7 cellular contexts compared by ENCODE assay signal in the genomic region with DNA sequence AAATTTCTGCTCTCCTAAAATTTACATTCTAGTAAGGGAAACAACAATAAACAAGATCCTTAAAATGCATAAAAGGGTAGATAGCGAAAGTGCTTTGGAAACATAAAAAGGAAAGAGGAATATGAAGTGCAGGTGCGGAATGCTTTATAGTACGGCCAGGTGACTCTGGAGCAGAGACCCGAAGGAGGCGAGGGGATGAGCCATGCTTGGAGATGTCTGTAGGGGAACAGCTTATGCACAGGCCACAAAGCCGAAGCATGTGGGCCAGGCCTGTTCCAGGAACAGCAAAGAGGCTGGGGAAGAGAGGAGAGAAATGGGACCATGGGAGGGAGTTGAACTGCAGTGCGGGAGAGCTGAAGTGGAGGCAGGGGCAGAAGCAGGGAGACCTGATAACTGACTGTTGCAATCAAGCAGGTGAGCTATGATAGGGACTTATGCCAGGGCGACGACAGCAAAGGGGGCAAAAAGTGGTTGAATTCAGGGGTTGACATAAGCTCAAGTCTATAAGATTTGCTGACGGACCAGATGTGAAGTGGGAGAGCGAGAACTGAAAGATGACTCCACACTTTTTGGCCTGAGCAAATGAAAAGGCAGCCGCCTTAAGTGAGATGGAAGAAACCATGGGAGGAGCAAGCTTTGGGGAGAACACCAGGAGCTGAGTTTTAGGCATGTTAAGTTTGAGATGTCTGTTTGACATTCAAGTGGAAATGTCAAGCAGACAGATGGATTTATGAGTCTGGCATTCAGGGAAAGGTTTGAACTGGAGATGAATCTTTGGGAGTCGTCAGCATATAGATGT.
A peak's percentile ranks its signal among the peaks of the same experiment; 100 is the strongest.
DNase-seq lines count a peak whose midpoint lies in the region; ATAC-seq and TF ChIP-seq lines count a peak whose summit lies in the region.

No MANE protein-coding gene starts in this region.

- DNase-seq in activated CD8-positive, alpha-beta T cell treated with anti-CD3 and anti-CD28 coated beads for 36 hours = no peak
- no peak for DNase-seq in stimulated activated effector memory CD8-positive, alpha-beta T cell treated with anti-CD3 and anti-CD28 coated beads, Interleukin-12 subunit alpha, Interleukin-12 subunit beta, amount 100 ng/mL, for 72 hours (ENCODE audit: low spot score in 2 of 2)
- DNase-seq in HuH-7 (ENCODE audit: low spot score) = no peak

- intact Hi-C loops in activated CD8-positive, alpha-beta T cell treated with anti-CD3 and anti-CD28 coated beads for 36 hours (cut with micrococcal nuclease) = no loop called here

- 77% methylated on average over 13 of the region's 13 CpGs for WGBS in HUES64

- H3K4me1 Mint-ChIP-seq in activated CD8-positive, alpha-beta T cell treated with anti-CD3 and anti-CD28 coated beads for 36 hours (ENCODE audit: low read depth) = peaks cover 29% of the 10 kb centered on the region
- peaks cover 31% of the 10 kb centered on the region for H3K4me1 Mint-ChIP-seq in stimulated activated effector memory CD8-positive, alpha-beta T cell treated with anti-CD3 and anti-CD28 coated beads, Interleukin-12 subunit alpha, Interleukin-12 subunit beta, amount 100 ng/mL, for 72 hours

- CTCF ChIA-PET in activated CD8-positive, alpha-beta T cell treated with anti-CD3 and anti-CD28 coated beads for 36 hours (lab: Charles Lee) = interaction anchor here (0.9 kb wide), 1 partner anchor 57 kb away, joined by 3 read pairs; no protein-coding TSS in a partner anchor

- H3K36me3 Mint-ChIP-seq in activated CD8-positive, alpha-beta T cell treated with anti-CD3 and anti-CD28 coated beads for 36 hours (ENCODE audit: low read depth) = peaks cover 27% of the 10 kb centered on the region
- peaks cover 46% of the 10 kb centered on the region for H3K36me3 Mint-ChIP-seq in stimulated activated effector memory CD8-positive, alpha-beta T cell treated with anti-CD3 and anti-CD28 coated beads, Interleukin-12 subunit alpha, Interleukin-12 subunit beta, amount 100 ng/mL, for 72 hours

- TF ChIP-seq CTCF in activated CD8-positive, alpha-beta T cell treated with anti-CD3 and anti-CD28 coated beads for 36 hours (IDR thresholded peaks at IDR 0.05) = no peak

- no peaks in the 10 kb centered on the region for H3K27me3 ChIP-seq in HUES64 (ENCODE audit: insufficient read depth, low read length)

- H3K4me3 Mint-ChIP-seq in activated CD8-positive, alpha-beta T cell treated with anti-CD3 and anti-CD28 coated beads for 36 hours = peak overlapping the region; percentile 97
- peak overlapping the region; percentile 83 for H3K4me3 Mint-ChIP-seq in stimulated activated effector memory CD8-positive, alpha-beta T cell treated with anti-CD3 and anti-CD28 coated beads, Interleukin-12 subunit alpha, Interleukin-12 subunit beta, amount 100 ng/mL, for 72 hours

- peaks cover 13% of the 10 kb centered on the region for H3K4me1 ChIP-seq in HUES64 (ENCODE audit: insufficient read depth, low read length)

- H3K9me3 Mint-ChIP-seq in activated CD8-positive, alpha-beta T cell treated with anti-CD3 and anti-CD28 coated beads for 36 hours = no peaks in the 10 kb centered on the region
- peaks cover 3% of the 10 kb centered on the region for H3K9me3 Mint-ChIP-seq in stimulated activated effector memory CD8-positive, alpha-beta T cell treated with anti-CD3 and anti-CD28 coated beads, Interleukin-12 subunit alpha, Interleukin-12 subunit beta, amount 100 ng/mL, for 72 hours

- peaks cover 6% of the 10 kb centered on the region for H3K36me3 ChIP-seq in HUES64 (ENCODE audit: insufficient read depth, low read length)

- no peaks in the 10 kb centered on the region for H3K27me3 Mint-ChIP-seq in activated CD8-positive, alpha-beta T cell treated with anti-CD3 and anti-CD28 coated beads for 36 hours

- peak overlapping the region; percentile 67 for H3K9ac ChIP-seq in HUES64 (ENCODE audit: low read depth, low read length)

- H3K27ac Mint-ChIP-seq in activated CD8-positive, alpha-beta T cell treated with anti-CD3 and anti-CD28 coated beads for 36 hours = peak overlapping the region; percentile 92
- H3K27ac Mint-ChIP-seq in stimulated activated effector memory CD8-positive, alpha-beta T cell treated with anti-CD3 and anti-CD28 coated beads, Interleukin-12 subunit alpha, Interleukin-12 subunit beta, amount 100 ng/mL, for 72 hours = peak overlapping the region; percentile 95

- ATAC-seq in activated CD8-positive, alpha-beta T cell treated with anti-CD3 and anti-CD28 coated beads for 36 hours = no peak
- ATAC-seq in stimulated activated effector memory CD8-positive, alpha-beta T cell treated with anti-CD3 and anti-CD28 coated beads, Interleukin-12 subunit alpha, Interleukin-12 subunit beta, amount 100 ng/mL, for 72 hours = no peak
- no peak for ATAC-seq in HG03135 (IDR thresholded peaks at IDR 0.05; ENCODE audit: unreplicated experiment)
- no peak for ATAC-seq in GM18502 (IDR thresholded peaks at IDR 0.05; ENCODE audit: poor library complexity, unreplicated experiment)

- H3K27ac ChIP-seq in HUES64 (ENCODE audit: low read depth, low read length) = peak overlapping the region; percentile 64; the same call in 1 of the 2 replicates

- no peaks in the 10 kb centered on the region for H3K9me3 ChIP-seq in HUES64 (ENCODE audit: insufficient read depth, low read depth, low read length)

- H3K4me3 ChIP-seq in HUES64 (ENCODE audit: low read length) = peak overlapping the region; percentile 98
- peak overlapping the region; percentile 36 for H3K4me3 ChIP-seq in iPS-11a (ENCODE audit: low read depth, low read length)

- POLR2A ChIA-PET in activated CD8-positive, alpha-beta T cell treated with anti-CD3 and anti-CD28 coated beads for 36 hours (lab: Charles Lee) = interaction anchor here (0.5 to 1.1 kb wide), 4 partner anchors 13 to 97 kb away, joined by 3 to 4 read pairs (median 3); partner anchors contain the start of gene SCAND1
